Comparison of ENCODE assay signal across 20 cellular contexts in genomic region chr5:99948850-99949249, GRCh38.
A peak's percentile ranks its signal among the peaks of the same experiment; 100 is the strongest.
DNase-seq lines count a peak whose midpoint lies in the region; ATAC-seq and TF ChIP-seq lines count a peak whose summit lies in the region.
"Had no signal": no experiment of that assay in that cellular context is flagged by ENCODE, and none has a peak within 500 bp of the region (broad histone marks: within the 10 kb centered on the region; RNA-seq: fewer than 3 reads in every experiment).

No MANE protein-coding gene starts in this region.

- WGBS in heart right ventricle, 2 donors, result 85 to 89% methylated on average over 2 of the region's 2 CpGs
- WGBS in testis, 2 donors, result 89 to 92% methylated on average over 2 of the region's 2 CpGs

- H2AFZ ChIP-seq in KMS-11 (ENCODE audit: low read depth), result no peak overlapping the region
- H2AFZ ChIP-seq: GM23248 had no signal

- intact Hi-C loops in posterior cingulate gyrus (cut with DNase I), result no loop called here
- intact Hi-C loops in heart right ventricle (cut with DNase I), result no loop called here
- intact Hi-C loops in testis (cut with DNase I; ENCODE audit: low total_unique reads), result no loop called here
- intact Hi-C loops in Right ventricle myocardium superior (cut with DNase I), result no loop called here

- H3K4me1 ChIP-seq in KMS-11 (ENCODE audit: low read depth, poor library complexity, severe bottlenecking) (peaks cover 48% of the 10 kb centered on the region), heart right ventricle (no peaks in the 10 kb centered on the region), testis (no peaks in the 10 kb centered on the region)
- H3K4me1 ChIP-seq: A549 had no signal

- TF ChIP-seq CTCF in KMS-11 (conservative IDR thresholded peaks at IDR 0.05; ENCODE audit: low read depth, low read length) (no peak), heart right ventricle (IDR thresholded peaks at IDR 0.05) (no peak), testis (IDR thresholded peaks at IDR 0.05) (no peak)

- no peak overlapping the region for H3K9ac ChIP-seq in KMS-11
- H3K9ac ChIP-seq: GM23248 had no signal

- H3K79me2 ChIP-seq in KMS-11 (ENCODE audit: insufficient read depth, low read depth), result no peaks in the 10 kb centered on the region

- ATAC-seq in GM18511 (IDR thresholded peaks at IDR 0.05; ENCODE audit: unreplicated experiment), result peak; percentile 53
- ATAC-seq in GM18907 (IDR thresholded peaks at IDR 0.05; ENCODE audit: unreplicated experiment), result peak; percentile 39
- ATAC-seq in HG03354 (IDR thresholded peaks at IDR 0.05; ENCODE audit: poor library complexity, severe bottlenecking, unreplicated experiment), result peak; percentile 46
- ATAC-seq in heart right ventricle, result no peak
- no peak for ATAC-seq in Right ventricle myocardium superior (ENCODE audit: poor library complexity)
- ATAC-seq: A549 had no signal

- H3K36me3 ChIP-seq in KMS-11 (ENCODE audit: insufficient read depth) (no peaks in the 10 kb centered on the region), heart right ventricle (no peaks in the 10 kb centered on the region), testis (ENCODE audit: low read depth, missing control alignments) (no peaks in the 10 kb centered on the region)

- no peaks in the 10 kb centered on the region for H3K27me3 ChIP-seq in KMS-11 (ENCODE audit: insufficient read depth, low read depth)
- no peaks in the 10 kb centered on the region for H3K27me3 ChIP-seq in heart right ventricle
- no peaks in the 10 kb centered on the region for H3K27me3 ChIP-seq in testis

- DNase-seq in posterior cingulate gyrus (no peak), heart right ventricle (no peak), testis (no peak), Right ventricle myocardium superior (no peak)
- DNase-seq: 8988T, ACHN, C1 segment of cervical spinal cord, Calu3, COR-L47, DMS53, DMS79 treated with DMSO at 0.1 percent for 48 hours, GF-D8, GM23248, H7, HCEC 1CT had no signal

- H3K9me3 ChIP-seq in heart right ventricle (no peaks in the 10 kb centered on the region), testis (no peaks in the 10 kb centered on the region)
- H3K9me3 ChIP-seq: A549 had no signal

- no peaks in the 10 kb centered on the region for H4K20me1 ChIP-seq in KMS-11 (ENCODE audit: insufficient read depth)

- H3K4me3 ChIP-seq in KMS-11 (IDR thresholded peaks at IDR 0.05; ENCODE audit: insufficient read depth, low read depth, low read length), result no peak overlapping the region
- H3K4me3 ChIP-seq in heart right ventricle, result no peak overlapping the region
- no peak overlapping the region for H3K4me3 ChIP-seq in testis
- H3K4me3 ChIP-seq: A549, GM23248 had no signal

- no peak for TF ChIP-seq POLR2A in testis (IDR thresholded peaks at IDR 0.05)

- 0 out of 2 replicates have a peak overlapping the region, but pooled peaks have one; percentile 13 for H3K4me2 ChIP-seq in KMS-11
- H3K4me2 ChIP-seq: A549 had no signal

- H3K27ac ChIP-seq in KMS-11, result no peak overlapping the region
- no peak overlapping the region for H3K27ac ChIP-seq in heart right ventricle
- no peak overlapping the region for H3K27ac ChIP-seq in testis
- H3K27ac ChIP-seq: A549, GM23248 had no signal

Comparison
In these comparisons a context has a peak if more than half of its experiments do, and no peak if none do; other contexts are left out.
1. ATAC-seq: peak in GM18511 (single experiment), GM18907 (single experiment) and HG03354 (single experiment); none in heart right ventricle (0 of 8) and Right ventricle myocardium superior (single experiment).